17 cellular contexts compared by ENCODE assay signal in the genomic region with DNA sequence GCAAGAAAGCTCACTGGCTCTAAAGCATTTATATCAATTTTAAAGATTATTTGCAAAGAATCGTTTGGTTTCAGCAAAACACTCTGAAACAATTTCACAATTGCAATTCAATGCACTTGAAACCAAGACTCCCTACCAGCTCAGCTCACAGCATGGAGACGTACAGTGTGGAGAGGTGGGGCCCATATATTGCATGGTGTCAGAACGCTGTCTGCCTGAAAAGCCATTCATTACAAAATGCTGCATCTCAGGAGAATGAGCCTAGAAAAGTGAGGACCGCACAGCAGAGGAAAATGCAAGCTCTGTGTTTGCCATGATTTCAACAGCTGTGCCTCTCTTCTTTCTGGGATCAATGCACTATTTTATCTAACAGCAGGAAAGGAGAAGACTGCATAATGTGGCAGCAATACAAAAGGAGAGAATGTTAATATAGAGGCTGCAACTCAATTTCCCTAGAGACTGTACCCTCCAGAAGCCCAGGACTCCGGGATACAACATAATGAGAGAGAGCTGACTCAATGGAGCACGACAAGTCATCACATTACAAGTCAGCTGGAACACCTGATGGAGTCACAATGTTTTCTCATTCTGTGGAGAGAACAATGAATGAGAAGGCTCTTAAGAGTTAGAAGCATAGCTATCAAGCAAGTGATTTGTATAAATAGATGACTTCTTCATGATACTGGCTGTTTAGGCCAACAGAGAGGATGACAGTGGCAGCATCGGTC.
DNase-seq lines count a peak whose midpoint lies in the region; ATAC-seq and TF ChIP-seq lines count a peak whose summit lies in the region.
"Had no signal": no experiment of that assay in that cellular context is flagged by ENCODE, and none has a peak within 500 bp of the region (broad histone marks: within the 10 kb centered on the region; RNA-seq: fewer than 3 reads in every experiment).

No MANE protein-coding gene starts in this region.

- POLR2A ChIA-PET in A673 (lab: Charles Lee; ENCODE audit: low non-redundant PET): no interaction called here

- BruUV-seq in A673 (replicated peaks; lab: Mats Ljungman, UMichigan): no TSS peak

- DNase-seq in A673 (ENCODE audit: low spot score) (peak; percentile 32), NCI-H1092 treated with DMSO at 0.1 percent for 48 hours (lab: John Stamatoyannopoulos, UW) (peak; percentile 89), NCI-H2171 treated with DMSO at 0.1 percent for 48 hours (lab: John Stamatoyannopoulos, UW) (peak; percentile 89), glutamatergic neuron (no peak)
- DNase-seq in activated CD4-positive, alpha-beta T cell treated with anti-CD3 and anti-CD28 coated beads for 4 hours: no peak
- no peak for DNase-seq in activated T-cell treated with anti-CD3 and anti-CD28 coated beads, Interleukin-2, amount 50 U/mL, for 72 hours
- DNase-seq: activated effector memory CD4-positive, alpha-beta T cell treated with anti-CD3 and anti-CD28 coated beads, Interleukin-2, amount 50 U/mL, for 16 hours; HFFc6; NCI-H526; right lobe of liver; stimulated activated naive CD8-positive, alpha-beta T cell treated with anti-CD3 and anti-CD28 coated beads, Interleukin-15, Interleukin-2, amounts not matched to agents 100 U/mL and 50 U/mL, for 24 hours had no signal

- no peaks in the 10 kb centered on the region for H3K36me3 ChIP-seq in A673 (ENCODE audit: insufficient read depth, low read length, poor library complexity, severe bottlenecking)
- H3K36me3 ChIP-seq: right lobe of liver had no signal

- H3K4me3 Mint-ChIP-seq in glutamatergic neuron (ENCODE audit: unreplicated experiment): peak overlapping the region; percentile 72
- no peak overlapping the region for H3K4me3 Mint-ChIP-seq in activated T-cell treated with anti-CD3 and anti-CD28 coated beads, Interleukin-2, amount 50 U/mL, for 72 hours
- H3K4me3 Mint-ChIP-seq: CD14-positive monocyte, HFFc6, type B pancreatic cell had no signal

- no peak for ATAC-seq in HG02571 (IDR thresholded peaks at IDR 0.05; ENCODE audit: unreplicated experiment)
- ATAC-seq in activated T-cell treated with anti-CD3 and anti-CD28 coated beads, Interleukin-2, amount 50 U/mL, for 72 hours (replicated peaks in 1 of 2): no peak
- ATAC-seq in HG02588 (IDR thresholded peaks at IDR 0.05; ENCODE audit: unreplicated experiment): no peak
- ATAC-seq: activated CD4-positive, CD25-positive, alpha-beta regulatory T cell treated with anti-CD3 and anti-CD28 coated beads, Interleukin-2, amount 50 U/mL, for 24 hours; Panc1; right lobe of liver; stimulated activated naive CD8-positive, alpha-beta T cell treated with anti-CD3 and anti-CD28 coated beads, Interleukin-15, Interleukin-2, amounts not matched to agents 100 U/mL and 50 U/mL, for 24 hours had no signal

- CTCF ChIA-PET in A673 (lab: Charles Lee): no interaction called here

- no peak overlapping the region for H3K27ac ChIP-seq in A673 (ENCODE audit: low read depth, low read length, poor library complexity, severe bottlenecking)
- H3K27ac ChIP-seq: right lobe of liver had no signal

- intact Hi-C loops in A673 (cut with micrococcal nuclease; ENCODE audit: unreplicated experiment): no loop called here

- H3K27ac Mint-ChIP-seq in glutamatergic neuron (ENCODE audit: unreplicated experiment): peak overlapping the region; percentile 91
- no peak overlapping the region for H3K27ac Mint-ChIP-seq in activated T-cell treated with anti-CD3 and anti-CD28 coated beads, Interleukin-2, amount 50 U/mL, for 72 hours
- H3K27ac Mint-ChIP-seq: CD14-positive monocyte, HFFc6, type B pancreatic cell had no signal

- no peaks in the 10 kb centered on the region for H3K9me3 ChIP-seq in A673 (ENCODE audit: low read depth, low read length, poor library complexity, severe bottlenecking)
- H3K9me3 ChIP-seq: right lobe of liver had no signal

- peaks cover 1% of the 10 kb centered on the region for H3K27me3 Mint-ChIP-seq in glutamatergic neuron (ENCODE audit: unreplicated experiment)
- peaks cover 5% of the 10 kb centered on the region for H3K27me3 Mint-ChIP-seq in activated T-cell treated with anti-CD3 and anti-CD28 coated beads, Interleukin-2, amount 50 U/mL, for 72 hours (ENCODE audit: low read depth)

- no peaks in the 10 kb centered on the region for H3K9me3 Mint-ChIP-seq in glutamatergic neuron (ENCODE audit: unreplicated experiment)
- no peaks in the 10 kb centered on the region for H3K9me3 Mint-ChIP-seq in activated T-cell treated with anti-CD3 and anti-CD28 coated beads, Interleukin-2, amount 50 U/mL, for 72 hours
- H3K9me3 Mint-ChIP-seq: type B pancreatic cell had no signal

- H3K27me3 ChIP-seq in A673 (replicated peaks; ENCODE audit: insufficient read depth, low read depth, low read length, poor library complexity): no peaks in the 10 kb centered on the region
- H3K27me3 ChIP-seq: right lobe of liver had no signal

- peaks cover 26% of the 10 kb centered on the region for H3K4me1 Mint-ChIP-seq in glutamatergic neuron (ENCODE audit: low read depth, unreplicated experiment)
- H3K4me1 Mint-ChIP-seq in activated T-cell treated with anti-CD3 and anti-CD28 coated beads, Interleukin-2, amount 50 U/mL, for 72 hours (ENCODE audit: low read depth): no peaks in the 10 kb centered on the region
- H3K4me1 Mint-ChIP-seq: CD14-positive monocyte had no signal

- TF ChIP-seq CTCF in A673 (conservative IDR thresholded peaks at IDR 0.05; ENCODE audit: low read depth, low read length) (no peak), glutamatergic neuron (IDR thresholded peaks at IDR 0.05; ENCODE audit: partially characterized antibody, unreplicated experiment) (no peak)

- H3K4me1 ChIP-seq in A673 (ENCODE audit: insufficient read depth, low read length, poor library complexity, severe bottlenecking): peaks cover 7% of the 10 kb centered on the region
- H3K4me1 ChIP-seq: right lobe of liver had no signal

- peaks cover 5% of the 10 kb centered on the region for H3K36me3 Mint-ChIP-seq in glutamatergic neuron (ENCODE audit: unreplicated experiment)
- no peaks in the 10 kb centered on the region for H3K36me3 Mint-ChIP-seq in activated T-cell treated with anti-CD3 and anti-CD28 coated beads, Interleukin-2, amount 50 U/mL, for 72 hours (ENCODE audit: insufficient read depth in 2 of 2)
- H3K36me3 Mint-ChIP-seq: CD14-positive monocyte, type B pancreatic cell had no signal

- H3K4me3 ChIP-seq in A673 (ENCODE audit: low read depth, low read length, poor library complexity, severe bottlenecking): no peak overlapping the region
- H3K4me3 ChIP-seq: right lobe of liver had no signal

Comparison
In these comparisons a context has a peak if more than half of its experiments do, and no peak if none do; other contexts are left out.
1. DNase-seq: peak in A673 (single experiment), NCI-H1092 treated with DMSO at 0.1 percent for 48 hours (single experiment) and NCI-H2171 treated with DMSO at 0.1 percent for 48 hours (single experiment); none in glutamatergic neuron (single experiment), activated CD4-positive, alpha-beta T cell treated with anti-CD3 and anti-CD28 coated beads for 4 hours (0 of 2) and activated T-cell treated with anti-CD3 and anti-CD28 coated beads, Interleukin-2, amount 50 U/mL, for 72 hours (0 of 2).